Comparison of ENCODE assay signal across 1 cellular context in genomic region chr9:137459147-137459600, GRCh38.
TF ChIP-seq lines count a peak whose summit lies in the region.

NSMF (minus strand) TSS chr9:137459334; CDS start chr9:137459102, 232 bp downstream.

TF ChIP-seq in K562, 482 proteins besides CTCF, POLR2A, EP300 and RAD21 (continued from another document and continues in another):
- TF ChIP-seq CREB1 (IDR thresholded peaks at IDR 0.05) (peak; percentile 79), CREB1 (CRISPR knock-in tag; IDR thresholded peaks at IDR 0.05) (peak; percentile 92), KAT8 (IDR thresholded peaks at IDR 0.05; ENCODE audit: low read depth) (no peak), ZNF212 (CRISPR knock-in tag; IDR thresholded peaks at IDR 0.05) (no peak), GABPB1 (CRISPR knock-in tag; IDR thresholded peaks at IDR 0.05) (no peak), HCFC1 (IDR thresholded peaks at IDR 0.05; ENCODE audit: low read depth, low read length) (no peak), LARP7 (IDR thresholded peaks at IDR 0.05) (no peak), FOXJ3 (CRISPR knock-in tag; IDR thresholded peaks at IDR 0.05) (no peak), TRIM25 (IDR thresholded peaks at IDR 0.05; ENCODE audit: borderline replicate concordance) (no peak), FOXK2 (conservative IDR thresholded peaks at IDR 0.05 in 1 of 2, IDR thresholded peaks at IDR 0.05 in 1 of 2; ENCODE audit: low read depth in 2 of 2) (no peak), NR2F6 (CRISPR knock-in tag; IDR thresholded peaks at IDR 0.05) (no peak), ZBED1 (IDR thresholded peaks at IDR 0.05) (no peak), ZNF589 (CRISPR knock-in tag; IDR thresholded peaks at IDR 0.05; ENCODE audit: low read depth) (no peak), NFE2 (IDR thresholded peaks at IDR 0.05; ENCODE audit: low read depth) (no peak), SRSF1 (IDR thresholded peaks at IDR 0.05; ENCODE audit: low read depth, low read length) (no peak), ZNF354B (CRISPR knock-in tag; IDR thresholded peaks at IDR 0.05) (no peak), ZFP91 (CRISPR knock-in tag; IDR thresholded peaks at IDR 0.05) (no peak), CSDE1 (IDR thresholded peaks at IDR 0.05) (no peak), TAF1 (IDR thresholded peaks at IDR 0.05; ENCODE audit: control insufficient read depth, extremely low read depth, insufficient read depth, low read length, severe bottlenecking) (peak; percentile 52), HDGF (IDR thresholded peaks at IDR 0.05) (no peak), ZNF197 (CRISPR knock-in tag; IDR thresholded peaks at IDR 0.05; ENCODE audit: low read depth) (no peak), GABPA (tag; conservative IDR thresholded peaks at IDR 0.05; ENCODE audit: low read depth) (no peak; the same call in 1 of the 2 replicates), ATF1 (CRISPR knock-in tag; IDR thresholded peaks at IDR 0.05) (peak; percentile 72), ATF1 (tag; IDR thresholded peaks at IDR 0.05) (peak; percentile 99), ZC3H4 (CRISPR knock-in tag; IDR thresholded peaks at IDR 0.05; ENCODE audit: borderline replicate concordance) (no peak), SMARCA5 (IDR thresholded peaks at IDR 0.05) (no peak), SLC30A9 (CRISPR knock-in tag; IDR thresholded peaks at IDR 0.05) (no peak), NCOA4 (IDR thresholded peaks at IDR 0.05; ENCODE audit: partially characterized antibody) (no peak), CBX8 (IDR thresholded peaks at IDR 0.05; ENCODE audit: borderline replicate concordance, extremely low read depth, low read depth, low read length, poor library complexity, severe bottlenecking) (no peak), ZFP30 (CRISPR knock-in tag; IDR thresholded peaks at IDR 0.05; ENCODE audit: borderline replicate concordance) (no peak), PCBP2 (IDR thresholded peaks at IDR 0.05; ENCODE audit: low read depth, low read length, poor library complexity, severe bottlenecking) (no peak), SIN3B (IDR thresholded peaks at IDR 0.05; ENCODE audit: low read depth) (peak; percentile 42; the same call in 1 of the 2 replicates), ZBTB2 (IDR thresholded peaks at IDR 0.05) (no peak), KAT7 (CRISPR knock-in tag; IDR thresholded peaks at IDR 0.05; ENCODE audit: borderline replicate concordance) (no peak), MCM7 (IDR thresholded peaks at IDR 0.05) (no peak), BCOR (IDR thresholded peaks at IDR 0.05) (peak; percentile 79), FOXM1 (IDR thresholded peaks at IDR 0.05; ENCODE audit: low read depth) (no peak), FOXM1 (CRISPR knock-in tag; IDR thresholded peaks at IDR 0.05; ENCODE audit: low read depth) (no peak), HNRNPK (IDR thresholded peaks at IDR 0.05; ENCODE audit: low read depth, low read length, poor library complexity, severe bottlenecking) (no peak), CHD2 (IDR thresholded peaks at IDR 0.05; ENCODE audit: low read depth, low read length) (no peak), MAFK (IDR thresholded peaks at IDR 0.05; ENCODE audit: low read length) (no peak), ZBTB12 (CRISPR knock-in tag; IDR thresholded peaks at IDR 0.05) (peak; percentile 90), TBP (optimal IDR thresholded peaks at IDR 0.05; ENCODE audit: low read depth, low read length) (peak; percentile 64), CHD1 (IDR thresholded peaks at IDR 0.05; ENCODE audit: low read length) (no peak), MITF (IDR thresholded peaks at IDR 0.05) (no peak), ARID3B (CRISPR knock-in tag; IDR thresholded peaks at IDR 0.05; ENCODE audit: borderline replicate concordance) (no peak), ZNF3 (CRISPR knock-in tag; IDR thresholded peaks at IDR 0.05) (no peak), MTA3 (IDR thresholded peaks at IDR 0.05; ENCODE audit: borderline replicate concordance) (no peak), TFE3 (CRISPR knock-in tag; IDR thresholded peaks at IDR 0.05) (no peak), TEAD1 (CRISPR knock-in tag; IDR thresholded peaks at IDR 0.05) (no peak), ETV1 (tag; conservative IDR thresholded peaks at IDR 0.05; ENCODE audit: low read depth) (no peak), HMGXB4 (CRISPR knock-in tag; IDR thresholded peaks at IDR 0.05) (no peak), RB1 (IDR thresholded peaks at IDR 0.05; ENCODE audit: low read depth) (peak; percentile 40; the same call in 1 of the 2 replicates), PATZ1 (CRISPR knock-in tag; IDR thresholded peaks at IDR 0.05; ENCODE audit: borderline replicate concordance) (no peak), ARHGAP35 (IDR thresholded peaks at IDR 0.05; ENCODE audit: partially characterized antibody) (no peak), RHOXF2B (CRISPR knock-in tag; conservative IDR thresholded peaks at IDR 0.05) (no peak), SAFB2 (IDR thresholded peaks at IDR 0.05; ENCODE audit: borderline replicate concordance, low read depth, low read length, severe bottlenecking) (no peak), HMG20B (CRISPR knock-in tag; IDR thresholded peaks at IDR 0.05) (no peak), ZKSCAN3 (CRISPR knock-in tag; IDR thresholded peaks at IDR 0.05) (no peak), CHCHD3 (CRISPR knock-in tag; IDR thresholded peaks at IDR 0.05) (no peak), KDM5B (IDR thresholded peaks at IDR 0.05; ENCODE audit: insufficient replicate concordance, low read depth, low read length) (peak; percentile 6), MECOM (CRISPR knock-in tag; IDR thresholded peaks at IDR 0.05) (no peak), ETV6 (IDR thresholded peaks at IDR 0.05; ENCODE audit: borderline replicate concordance in 1 of 2, low read depth in 2 of 2, low read length in 1 of 2) (no peak), ETV6 (CRISPR knock-in tag; IDR thresholded peaks at IDR 0.05; ENCODE audit: borderline replicate concordance) (no peak), ZFP1 (CRISPR knock-in tag; IDR thresholded peaks at IDR 0.05) (no peak), NFYB (IDR thresholded peaks at IDR 0.05; ENCODE audit: extremely low read depth, insufficient read length) (no peak), RBM17 (IDR thresholded peaks at IDR 0.05; ENCODE audit: borderline replicate concordance, low read depth, low read length) (no peak), NR1H2 (CRISPR knock-in tag; IDR thresholded peaks at IDR 0.05) (no peak)
